Comparison of ENCODE assay signal across 25 cellular contexts in genomic region chr1:46545784-46546183, GRCh38. TPM values are rescaled to one million over a fixed set of nuclear protein-coding genes. Genes with fewer than 3 reads are reported as not detected.
"Had no signal": no experiment of that assay in that cellular context is flagged by ENCODE, and none has a peak within 500 bp of the region (broad histone marks: within the 10 kb centered on the region; RNA-seq: fewer than 3 reads in every experiment).

No MANE protein-coding gene starts in this region.

- DNase-seq: activated CD4-positive, alpha-beta memory T cell treated with anti-CD3 and anti-CD28 coated beads, Interleukin-2, amount 10 ng/mL, durations not matched to agents 7 days and 5 days; activated CD4-positive, alpha-beta T cell treated with anti-CD3 and anti-CD28 coated beads for 36 hours; activated CD4-positive, alpha-beta T cell treated with anti-CD3 and anti-CD28 coated beads, Interleukin-2, amount 50 U/mL, for 1 hour; activated CD4-positive, CD25-positive, alpha-beta regulatory T cell; activated gamma-delta T cell; activated naive CD4-positive, alpha-beta T cell treated with anti-CD3 and anti-CD28 coated beads for 36 hours; activated T-cell treated with anti-CD3 and anti-CD28 coated beads for 4 hours; activated T-cell treated with anti-CD3 and anti-CD28 coated beads, Interleukin-2, amount 50 U/mL, for 48 hours; amygdala; MM.1S; NCI-H1092; NCI-H1694; NCI-H2029; NCI-H345; NCI-H510A; NCI-H526 treated with DMSO at 0.1 percent for 48 hours; NCI-H82; PC-3; SHP77 treated with DMSO at 0.1 percent for 48 hours; T-helper 1 cell had no signal

- ATAC-seq: activated CD4-positive, alpha-beta T cell treated with anti-CD3 and anti-CD28 coated beads for 36 hours; activated T-helper 17 cell treated with anti-CD3 and anti-CD28 coated beads, Interleukin-2, amount 50 U/mL, for 72 hours; PC-3 had no signal

RNA-seq across cellular contexts. Expression of gene KNCN, which starts 5.7 kb away (rescaled TPM):
- total RNA-seq: activated CD4-positive, alpha-beta memory T cell treated with anti-CD3 and anti-CD28 coated beads, Interleukin-2, amount 10 ng/mL, durations not matched to agents 7 days and 5 days; activated CD4-positive, alpha-beta T cell treated with anti-CD3 and anti-CD28 coated beads for 36 hours; activated CD8-positive, alpha-beta memory T cell treated with anti-CD3 and anti-CD28 coated beads for 36 hours; activated naive CD4-positive, alpha-beta T cell treated with anti-CD3 and anti-CD28 coated beads for 36 hours; activated T-helper 17 cell treated with anti-CD3 and anti-CD28 coated beads, Interleukin-2, amount 50 U/mL, for 72 hours; astrocyte; PC-3; SK-MEL-5; T-helper 2 cell treated with Interferon-gamma antibody and Interleukin-4, amounts not matched to agents 100 ng/mL and 5 ng/mL, for 36 hours had no signal

RNA-seq across cellular contexts. Expression of gene DMBX1, which starts 56.1 kb away (rescaled TPM):
- total RNA-seq: activated CD8-positive, alpha-beta memory T cell treated with anti-CD3 and anti-CD28 coated beads for 36 hours; activated naive CD4-positive, alpha-beta T cell treated with anti-CD3 and anti-CD28 coated beads for 36 hours had no signal
